Comparison of ENCODE assay signal across 30 cellular contexts in the genomic region with DNA sequence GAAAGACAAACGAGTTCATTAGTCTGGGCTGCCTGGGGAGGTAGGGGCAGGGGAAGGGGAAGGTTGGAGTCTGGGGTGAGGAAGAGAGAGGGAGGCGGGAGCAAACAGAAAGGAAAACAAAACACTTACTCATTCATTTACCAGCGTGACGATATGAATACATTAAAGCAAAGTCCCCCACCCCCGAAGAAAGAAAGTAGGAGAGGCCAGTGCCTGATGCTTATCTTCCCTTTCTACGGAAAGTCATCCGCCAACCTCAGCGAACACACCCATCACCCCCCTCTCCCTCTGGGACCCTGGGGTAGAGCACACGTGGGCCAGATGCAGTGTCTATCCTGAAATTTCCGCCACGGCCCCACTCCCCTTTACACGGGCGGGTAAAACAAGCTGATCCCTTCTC. TPM values are rescaled to one million over a fixed set of nuclear protein-coding genes. Genes with fewer than 3 reads are reported as not detected.
"Had no signal": no experiment of that assay in that cellular context is flagged by ENCODE, and none has a peak within 500 bp of the region (broad histone marks: within the 10 kb centered on the region; RNA-seq: fewer than 3 reads in every experiment).

No MANE protein-coding gene starts in this region.

- H3K27me3 ChIP-seq: gastrocnemius medialis, heart right ventricle, left lung had no signal

- DNase-seq: cortex of kidney; effector CD8-positive, alpha-beta T cell; effector memory CD8-positive, alpha-beta T cell; endodermal cell; erythroblast; esophagus squamous epithelium; foreskin melanocyte; gastrocnemius medialis; glutamatergic neuron; head of caudate nucleus; heart right ventricle; hippocampal formation; left cardiac atrium; left lung; left ventricle myocardium superior; lower lobe of right lung; mesenchymal stem cell; mucosa of descending colon; naive B cell had no signal

- ATAC-seq: effector memory CD8-positive, alpha-beta T cell; esophagus mucosa; gastrocnemius medialis; heart right ventricle; left cardiac atrium; left lung; left ventricle myocardium superior; mucosa of descending colon had no signal

- FAIRE-seq: endometrium, islet of Langerhans, keratinocyte had no signal

- H3K27ac ChIP-seq: epithelial cell of prostate, esophagus squamous epithelium, gastrocnemius medialis, heart right ventricle, left lung, lower lobe of right lung had no signal

- H3K36me3 ChIP-seq: esophagus squamous epithelium, gastrocnemius medialis, heart right ventricle, left lung, lower lobe of right lung had no signal

- H3K9me3 ChIP-seq: esophagus squamous epithelium, gastrocnemius medialis, heart right ventricle, left lung, lower lobe of right lung, mucosa of descending colon had no signal

- H3K4me3 ChIP-seq: esophagus squamous epithelium, gastrocnemius medialis, heart right ventricle, left lung, lower lobe of right lung, mucosa of descending colon had no signal

- H3K4me1 ChIP-seq: esophagus squamous epithelium, gastrocnemius medialis, lower lobe of right lung had no signal

RNA-seq across cellular contexts. Expression of gene ABCC8, which starts 13.7 kb away (rescaled TPM):
- total RNA-seq: dermis microvascular lymphatic vessel endothelial cell, esophagus mucosa, glomerular endothelial cell, kidney epithelial cell, lung microvascular endothelial cell, mesothelial cell of epicardium, myocyte had no signal
- polyA plus RNA-seq: keratinocyte had no signal
